34 cellular contexts compared by ENCODE assay signal in the genomic region with DNA sequence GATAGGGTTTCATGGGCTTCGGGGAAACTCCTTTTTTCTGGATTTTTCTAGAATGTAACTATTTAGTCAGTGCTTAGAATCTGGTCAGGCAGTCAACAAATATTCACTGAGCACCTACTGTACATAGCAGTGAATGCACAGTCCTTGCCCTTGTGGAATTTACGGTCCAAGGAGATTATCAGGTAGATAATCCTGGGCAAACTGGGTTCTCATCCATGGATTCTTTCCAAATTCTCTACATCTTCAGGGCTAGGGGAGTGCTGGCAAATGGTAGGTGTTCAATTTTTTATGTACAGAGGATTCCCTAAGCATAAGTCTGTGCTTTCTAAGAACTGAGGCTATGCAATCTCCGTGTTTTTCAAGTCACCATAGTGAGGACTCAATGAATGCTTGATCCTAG.
"Had no signal": no experiment of that assay in that cellular context is flagged by ENCODE, and none has a peak within 500 bp of the region (broad histone marks: within the 10 kb centered on the region; RNA-seq: fewer than 3 reads in every experiment).

No MANE protein-coding gene starts in this region.

- H3K27me3 ChIP-seq: MG63 had no signal

- H3K9me3 ChIP-seq: MG63 had no signal

- H3K4me3 ChIP-seq: MG63 had no signal

- H3K36me3 ChIP-seq: MG63 had no signal

- DNase-seq: Karpas-422, Kasumi-1, MG63, MM.1S, MV-4-11, NCI-H1048, NCI-H1092, NCI-H1092 treated with DMSO at 0.1 percent for 48 hours, NCI-H1105, NCI-H1105 treated with DMSO at 0.1 percent for 48 hours, NCI-H1417, NCI-H1417 treated with DMSO at 0.1 percent for 48 hours, NCI-H1436, NCI-H1436 treated with DMSO at 0.1 percent for 48 hours, NCI-H146, NCI-H1694, NCI-H1694 treated with DMSO at 0.1 percent for 48 hours, NCI-H187, NCI-H187 treated with DMSO at 0.1 percent for 48 hours, NCI-H1930, NCI-H2029, NCI-H2029 treated with DMSO at 0.1 percent for 48 hours, NCI-H2081, NCI-H2081 treated with DMSO at 0.1 percent for 48 hours, NCI-H2107, NCI-H2171, NCI-H2171 treated with DMSO at 0.1 percent for 48 hours, NCI-H2227 treated with DMSO at 0.1 percent for 48 hours, NCI-H226, NCI-H345, NCI-H446, NCI-H446 treated with DMSO at 0.1 percent for 48 hours, NCI-H510A, NCI-H510A treated with DMSO at 0.1 percent for 48 hours had no signal
